31 cellular contexts compared by ENCODE assay signal in the genomic region with DNA sequence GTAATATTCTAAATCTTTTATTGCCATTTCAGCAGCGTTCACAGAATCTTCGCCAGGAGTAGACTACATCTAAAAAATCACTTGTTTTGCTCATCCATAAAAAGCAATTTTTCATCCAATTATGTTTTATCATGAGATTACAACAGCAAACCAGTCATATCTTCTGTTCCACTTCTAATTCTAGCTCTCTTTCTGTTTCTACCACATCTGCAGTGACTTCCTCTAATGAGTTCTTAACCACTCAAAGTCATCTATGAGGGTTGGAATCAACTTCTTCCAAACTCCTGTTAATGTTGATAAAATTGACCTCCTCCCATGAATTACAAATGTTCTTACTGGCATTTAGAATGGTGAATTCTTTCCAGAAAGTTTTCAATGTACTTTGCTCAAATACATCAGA.
"Had no signal": no experiment of that assay in that cellular context is flagged by ENCODE, and none has a peak within 500 bp of the region (broad histone marks: within the 10 kb centered on the region; RNA-seq: fewer than 3 reads in every experiment).

No MANE protein-coding gene starts in this region.

- FAIRE-seq: keratinocyte, pancreas, urothelium cell line had no signal

- H3K36me3 Mint-ChIP-seq: stimulated activated naive B cell treated with anti-CD40 and anti-IgM and Interleukin-4, amounts not matched to agents 10 μg/mL and 1 μg/mL and 100 μg/mL, for 72 hours had no signal

- H3K4me3 Mint-ChIP-seq: naive thymus-derived CD8-positive, alpha-beta T cell; nephron; neural crest cell; stimulated activated naive B cell treated with anti-CD40 and anti-IgM and Interleukin-4, amounts not matched to agents 10 μg/mL and 1 μg/mL and 100 μg/mL, for 72 hours had no signal

- DNase-seq: kidney glomerular epithelial cell; left cardiac atrium; lower lobe of right lung; mammary epithelial cell; mesenchymal stem cell; naive thymus-derived CD8-positive, alpha-beta T cell; nucleus accumbens; pancreas; posterior cingulate gyrus; retina; right cardiac atrium; stimulated activated CD4-positive, alpha-beta T cell treated with anti-CD3 and anti-CD28 coated beads, Interleukin-12 subunit alpha, Interleukin-12 subunit beta, amount 100 ng/mL, for 4 hours; stimulated activated CD4-positive, alpha-beta T cell treated with anti-CD3 and anti-CD28 coated beads, Interleukin-15, amount 100 ng/mL, for 24 hours; stimulated activated CD4-positive, alpha-beta T cell treated with anti-CD3 and anti-CD28 coated beads, Interleukin-2, amount 100 ng/mL, for 24 hours; stimulated activated CD4-positive, alpha-beta T cell treated with anti-CD3 and anti-CD28 coated beads, Interleukin-4, amount 100 ng/mL, for 1 hour; stimulated activated naive B cell treated with anti-CD40 and anti-IgM and Interleukin-4, amounts not matched to agents 10 μg/mL and 1 μg/mL and 100 μg/mL, for 72 hours; stimulated activated naive CD8-positive, alpha-beta T cell treated with anti-CD3 and anti-CD28 coated beads, Interleukin-15, Interleukin-2, amounts not matched to agents 100 U/mL and 50 U/mL, for 24 hours; stomach; tibial artery; trophoblast cell; upper lobe of right lung had no signal

- H3K4me1 ChIP-seq: left lung, lower lobe of right lung, pancreas, prostate gland, stomach, suprapubic skin, tibial artery, upper lobe of right lung had no signal

- H3K27me3 ChIP-seq: left lung, pancreas, stomach, suprapubic skin, tibial artery, upper lobe of right lung had no signal

- H3K4me3 ChIP-seq: left lung, lower lobe of right lung, pancreas, prostate gland, skin epidermis, stomach, suprapubic skin, thoracic aorta, tibial artery, upper lobe of right lung had no signal

- H3K27ac Mint-ChIP-seq: naive thymus-derived CD8-positive, alpha-beta T cell; nephron; stimulated activated naive B cell treated with anti-CD40 and anti-IgM and Interleukin-4, amounts not matched to agents 10 μg/mL and 1 μg/mL and 100 μg/mL, for 72 hours had no signal

- H3K27me3 Mint-ChIP-seq: naive thymus-derived CD8-positive, alpha-beta T cell; stimulated activated naive B cell treated with anti-CD40 and anti-IgM and Interleukin-4, amounts not matched to agents 10 μg/mL and 1 μg/mL and 100 μg/mL, for 72 hours had no signal

- H3K27ac ChIP-seq: left lung, lower lobe of right lung, pancreas, prostate gland, skin epidermis, stomach, suprapubic skin, thoracic aorta, tibial artery, upper lobe of right lung had no signal

- H3K9me3 ChIP-seq: left lung, lower lobe of right lung, pancreas, prostate gland, suprapubic skin, thoracic aorta, tibial artery, upper lobe of right lung had no signal

- ATAC-seq: left cardiac atrium; left lung; lower lobe of right lung; naive thymus-derived CD8-positive, alpha-beta T cell; pancreas; right cardiac atrium; sciatic nerve; stimulated activated naive B cell treated with anti-CD40 and anti-IgM and Interleukin-4, amounts not matched to agents 10 μg/mL and 1 μg/mL and 100 μg/mL, for 72 hours; stimulated activated naive CD8-positive, alpha-beta T cell treated with anti-CD3 and anti-CD28 coated beads, Interleukin-15, Interleukin-2, amounts not matched to agents 100 U/mL and 50 U/mL, for 24 hours; upper lobe of right lung had no signal

- H3K36me3 ChIP-seq: left lung, lower lobe of right lung, pancreas, prostate gland, stomach, suprapubic skin, thoracic aorta, tibial artery, upper lobe of right lung had no signal

- H3K4me1 Mint-ChIP-seq: naive thymus-derived CD8-positive, alpha-beta T cell; nephron; neural crest cell; stimulated activated naive B cell treated with anti-CD40 and anti-IgM and Interleukin-4, amounts not matched to agents 10 μg/mL and 1 μg/mL and 100 μg/mL, for 72 hours had no signal
